7 cellular contexts compared by ENCODE assay signal in genomic region chr7:106285801-106286492, GRCh38.
DNase-seq lines count a peak whose midpoint lies in the region; ATAC-seq and TF ChIP-seq lines count a peak whose summit lies in the region.

No MANE protein-coding gene starts in this region.

- ATAC-seq in GM18861 (IDR thresholded peaks at IDR 0.05; ENCODE audit: unreplicated experiment) (peak; percentile 32), HG03066 (IDR thresholded peaks at IDR 0.05; ENCODE audit: low read depth, unreplicated experiment) (peak; percentile 27)

- H3K4me3 ChIP-seq in fibroblast of mammary gland (ENCODE audit: control insufficient read depth, low read depth, low read length) (peak overlapping the region; percentile 77), retinal pigment epithelial cell (ENCODE audit: low read length) (peak overlapping the region; percentile 85)

- DNase-seq in activated CD4-positive, alpha-beta T cell treated with anti-CD3 and anti-CD28 coated beads for 48 hours = peak; percentile 64
- DNase-seq in fibroblast of mammary gland (ENCODE audit: low read depth) = peak; percentile 78
- no peak for DNase-seq in retinal pigment epithelial cell (ENCODE audit: low read depth)
- DNase-seq in T1000 (lab: John Stamatoyannopoulos, UW) = no peak
- no peak for DNase-seq in hippocampal formation (lab: John Stamatoyannopoulos, UW)

- TF ChIP-seq CTCF in fibroblast of mammary gland (conservative IDR thresholded peaks at IDR 0.05; ENCODE audit: control insufficient read depth, insufficient read depth, low read depth, low read length) (no peak), retinal pigment epithelial cell (conservative IDR thresholded peaks at IDR 0.05; ENCODE audit: low read depth, low read length) (no peak)

Comparison
In these comparisons a context has a peak if more than half of its experiments do, and no peak if none do; other contexts are left out.
1. DNase-seq: peak in activated CD4-positive, alpha-beta T cell treated with anti-CD3 and anti-CD28 coated beads for 48 hours (single experiment) and fibroblast of mammary gland (single experiment); none in retinal pigment epithelial cell (single experiment), T1000 (single experiment) and hippocampal formation (0 of 2).